Comparison of ENCODE assay signal across 20 cellular contexts in genomic region chr11:46505741-46506485, GRCh38.
DNase-seq lines count a peak whose midpoint lies in the region; ATAC-seq and TF ChIP-seq lines count a peak whose summit lies in the region.
"Had no signal": no experiment of that assay in that cellular context is flagged by ENCODE, and none has a peak within 500 bp of the region (broad histone marks: within the 10 kb centered on the region; RNA-seq: fewer than 3 reads in every experiment).

No MANE protein-coding gene starts in this region.

- no peaks in the 10 kb centered on the region for H3K9me3 Mint-ChIP-seq in activated T-cell treated with anti-CD3 and anti-CD28 coated beads, Interleukin-2, amount 50 U/mL, for 24 hours
- no peaks in the 10 kb centered on the region for H3K9me3 Mint-ChIP-seq in activated T-helper 17 cell treated with anti-CD3 and anti-CD28 coated beads, Interleukin-2, amount 50 U/mL, for 72 hours
- H3K9me3 Mint-ChIP-seq: CD8-positive, alpha-beta T cell; dendritic cell treated with granulocyte-macrophage colony-stimulating factor and Interleukin-4, amounts not matched to agents 40 ng/mL and 50 ng/mL, for 4 days had no signal

- no peak overlapping the region for H3K4me3 Mint-ChIP-seq in activated T-cell treated with anti-CD3 and anti-CD28 coated beads, Interleukin-2, amount 50 U/mL, for 24 hours
- H3K4me3 Mint-ChIP-seq in activated T-helper 17 cell treated with anti-CD3 and anti-CD28 coated beads, Interleukin-2, amount 50 U/mL, for 72 hours, result peak overlapping the region; percentile 63
- H3K4me3 Mint-ChIP-seq: CD8-positive, alpha-beta T cell; dendritic cell treated with granulocyte-macrophage colony-stimulating factor and Interleukin-4, amounts not matched to agents 40 ng/mL and 50 ng/mL, for 4 days had no signal

- no peak for ATAC-seq in activated T-helper 17 cell treated with anti-CD3 and anti-CD28 coated beads, Interleukin-2, amount 50 U/mL, for 72 hours (replicated peaks)
- ATAC-seq in GM18519 (IDR thresholded peaks at IDR 0.05; ENCODE audit: low FRiP score, unreplicated experiment) (no peak), HG03097 (IDR thresholded peaks at IDR 0.05; ENCODE audit: low FRiP score, unreplicated experiment) (no peak)
- ATAC-seq: CD8-positive, alpha-beta T cell had no signal

- peaks cover 8% of the 10 kb centered on the region for H3K79me2 ChIP-seq in smooth muscle cell (ENCODE audit: low read depth)

- H4K20me1 ChIP-seq in smooth muscle cell (ENCODE audit: low read depth), result peaks cover 30% of the 10 kb centered on the region

- WGBS in smooth muscle cell (ENCODE audit: low lambda C conversion rate), result 73% methylated on average over 5 of the region's 6 CpGs

- no peak overlapping the region for H3K9ac ChIP-seq in smooth muscle cell (ENCODE audit: low read depth)

- H3K4me3 ChIP-seq in cardiac muscle cell (no peak overlapping the region), smooth muscle cell (no peak overlapping the region)
- H3K4me3 ChIP-seq: esophagus muscularis mucosa, PC-9 had no signal

- H2AFZ ChIP-seq in smooth muscle cell (ENCODE audit: low read depth), result no peak overlapping the region
- H2AFZ ChIP-seq: PC-9 had no signal

- no peak for DNase-seq in activated T-cell treated with anti-CD3 and anti-CD28 coated beads, Interleukin-2, amount 50 U/mL, for 24 hours
- no peak for DNase-seq in activated T-cell treated with anti-CD3 and anti-CD28 coated beads, Interleukin-2, amount 50 U/mL, for 1 hour
- DNase-seq in cardiac muscle cell (ENCODE audit: low read depth in 1 of 2, low spot score in 1 of 2) (peak; percentile 23 to 70), smooth muscle cell (lab: John Stamatoyannopoulos, UW; ENCODE audit: unreplicated experiment) (no peak)
- DNase-seq in stimulated activated CD4-positive, alpha-beta T cell treated with anti-CD3 and anti-CD28 coated beads, Interleukin-2, amount 100 ng/mL, for 24 hours, result no peak
- DNase-seq: amygdala; CD8-positive, alpha-beta T cell; hippocampal formation; NCI-H1694 treated with DMSO at 0.1 percent for 48 hours; NCI-H510A; PC-9; stimulated activated CD4-positive, alpha-beta T cell treated with anti-CD3 and anti-CD28 coated beads, Interleukin-15, amount 100 ng/mL, for 24 hours; substantia nigra; SW 1271; WERI-Rb-1 had no signal

- H3K9me3 ChIP-seq in cardiac muscle cell (ENCODE audit: low read depth) (no peaks in the 10 kb centered on the region), smooth muscle cell (replicated peaks; ENCODE audit: low read depth) (no peaks in the 10 kb centered on the region)
- H3K9me3 ChIP-seq: esophagus muscularis mucosa had no signal

- no peaks in the 10 kb centered on the region for H3K27me3 Mint-ChIP-seq in activated T-cell treated with anti-CD3 and anti-CD28 coated beads, Interleukin-2, amount 50 U/mL, for 24 hours
- no peaks in the 10 kb centered on the region for H3K27me3 Mint-ChIP-seq in activated T-helper 17 cell treated with anti-CD3 and anti-CD28 coated beads, Interleukin-2, amount 50 U/mL, for 72 hours
- H3K27me3 Mint-ChIP-seq: dendritic cell treated with granulocyte-macrophage colony-stimulating factor and Interleukin-4, amounts not matched to agents 40 ng/mL and 50 ng/mL, for 4 days had no signal

- peak overlapping the region; percentile 61 for H3K27ac Mint-ChIP-seq in activated T-cell treated with anti-CD3 and anti-CD28 coated beads, Interleukin-2, amount 50 U/mL, for 24 hours
- H3K27ac Mint-ChIP-seq in activated T-helper 17 cell treated with anti-CD3 and anti-CD28 coated beads, Interleukin-2, amount 50 U/mL, for 72 hours, result peak overlapping the region; percentile 95
- H3K27ac Mint-ChIP-seq: CD8-positive, alpha-beta T cell; dendritic cell treated with granulocyte-macrophage colony-stimulating factor and Interleukin-4, amounts not matched to agents 40 ng/mL and 50 ng/mL, for 4 days had no signal

- H3K4me1 Mint-ChIP-seq in activated T-cell treated with anti-CD3 and anti-CD28 coated beads, Interleukin-2, amount 50 U/mL, for 24 hours (ENCODE audit: low read depth), result peaks cover 29% of the 10 kb centered on the region
- peaks cover 21% of the 10 kb centered on the region for H3K4me1 Mint-ChIP-seq in activated T-helper 17 cell treated with anti-CD3 and anti-CD28 coated beads, Interleukin-2, amount 50 U/mL, for 72 hours

- no peaks in the 10 kb centered on the region for H3F3A ChIP-seq in smooth muscle cell (ENCODE audit: low read depth)

- H3K36me3 ChIP-seq in cardiac muscle cell, result no peaks in the 10 kb centered on the region
- peaks cover 7% of the 10 kb centered on the region for H3K36me3 ChIP-seq in smooth muscle cell (ENCODE audit: low read depth)

- H3K4me1 ChIP-seq in cardiac muscle cell (ENCODE audit: low read depth), result peaks cover 15% of the 10 kb centered on the region
- H3K4me1 ChIP-seq in smooth muscle cell (ENCODE audit: low read depth), result no peaks in the 10 kb centered on the region

- H3K36me3 Mint-ChIP-seq in activated T-cell treated with anti-CD3 and anti-CD28 coated beads, Interleukin-2, amount 50 U/mL, for 24 hours (ENCODE audit: low read depth), result peaks cover 62% of the 10 kb centered on the region
- H3K36me3 Mint-ChIP-seq in activated T-helper 17 cell treated with anti-CD3 and anti-CD28 coated beads, Interleukin-2, amount 50 U/mL, for 72 hours (ENCODE audit: low read depth), result peaks cover 60% of the 10 kb centered on the region

- TF ChIP-seq CTCF in cardiac muscle cell (IDR thresholded peaks at IDR 0.05; ENCODE audit: low read depth, low read length) (no peak), smooth muscle cell (IDR thresholded peaks at IDR 0.05; ENCODE audit: borderline replicate concordance, insufficient read depth, poor library complexity, severe bottlenecking) (no peak)

- H3K27me3 ChIP-seq in cardiac muscle cell (no peaks in the 10 kb centered on the region), smooth muscle cell (ENCODE audit: low read depth) (no peaks in the 10 kb centered on the region)
- H3K27me3 ChIP-seq: esophagus muscularis mucosa had no signal

- no peak overlapping the region for H3K4me2 ChIP-seq in smooth muscle cell
- H3K4me2 ChIP-seq: PC-9 had no signal

- peak overlapping the region; percentile 74 for H3K27ac ChIP-seq in cardiac muscle cell
- peak overlapping the region; percentile 72 for H3K27ac ChIP-seq in smooth muscle cell (ENCODE audit: low read depth)
- H3K27ac ChIP-seq: esophagus muscularis mucosa, PC-9, WERI-Rb-1 had no signal

Comparison
In these comparisons a context has a peak if more than half of its experiments do, and no peak if none do; other contexts are left out.
1. DNase-seq: peak in cardiac muscle cell (2 of 2); none in activated T-cell treated with anti-CD3 and anti-CD28 coated beads, Interleukin-2, amount 50 U/mL, for 24 hours (single experiment), activated T-cell treated with anti-CD3 and anti-CD28 coated beads, Interleukin-2, amount 50 U/mL, for 1 hour (single experiment), smooth muscle cell (single experiment) and stimulated activated CD4-positive, alpha-beta T cell treated with anti-CD3 and anti-CD28 coated beads, Interleukin-2, amount 100 ng/mL, for 24 hours (0 of 2).